8 cellular contexts compared by ENCODE assay signal in the genomic region with DNA sequence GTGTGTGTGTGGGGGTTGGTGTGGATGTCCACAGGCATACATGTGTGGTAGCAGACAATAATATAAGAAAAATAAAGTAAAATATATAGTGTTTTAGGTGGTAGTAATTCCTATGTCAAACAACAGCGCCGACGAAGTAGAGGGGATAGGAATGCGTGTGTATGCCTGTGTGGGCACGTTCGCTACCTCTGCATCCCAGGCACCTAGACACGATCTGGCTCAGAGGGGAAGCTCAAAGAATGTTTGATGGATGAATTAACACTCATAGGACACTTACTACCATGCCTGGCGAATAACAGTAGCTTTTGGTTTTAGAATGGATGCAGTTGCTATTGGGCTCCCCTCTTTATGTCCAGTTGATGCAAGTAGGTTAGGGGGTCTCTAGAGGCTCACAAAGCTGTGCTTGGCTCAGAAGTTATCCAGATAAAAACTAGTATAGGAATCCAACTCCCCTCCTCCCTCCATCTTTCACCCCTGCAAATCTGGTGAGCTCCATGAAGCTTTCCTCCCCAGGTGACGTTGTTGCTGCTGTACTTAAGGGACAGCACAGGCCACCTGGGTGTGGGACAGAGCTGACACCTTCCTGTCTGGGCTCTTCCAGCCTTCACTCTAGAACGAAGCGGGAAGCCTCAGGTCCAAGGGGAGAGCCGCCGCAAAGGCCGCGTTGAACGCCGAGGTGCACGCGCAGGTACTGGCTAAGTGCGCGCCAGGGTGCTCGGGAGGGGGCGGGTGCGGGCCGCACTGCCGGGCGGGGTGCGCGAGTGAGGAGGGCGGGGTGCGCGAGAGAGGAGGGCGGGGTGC.
DNase-seq lines count a peak whose midpoint lies in the region; ATAC-seq, FAIRE-seq and TF ChIP-seq lines count a peak whose summit lies in the region.

No MANE protein-coding gene starts in this region.

- H3K9me3 ChIP-seq in endothelial cell of umbilical vein (replicated peaks; ENCODE audit: control insufficient read depth, insufficient read depth, low read length): no peaks in the 10 kb centered on the region
- H3K9me3 ChIP-seq in BE2C: no peaks in the 10 kb centered on the region

- BruUV-seq in endothelial cell of umbilical vein (replicated peaks; lab: Mats Ljungman, UMichigan): no TSS peak

- H3K27me3 Mint-ChIP-seq in natural killer cell (ENCODE audit: low read depth in 2 of 2): peaks cover 11 to 22% of the 10 kb centered on the region in 2 donors
- peaks cover 8% of the 10 kb centered on the region for H3K27me3 Mint-ChIP-seq in stimulated activated memory B cell treated with anti-CD40 and anti-IgM and Interleukin-4, amounts not matched to agents 10 μg/mL and 1 μg/mL and 100 μg/mL, for 72 hours

- H3K9me3 Mint-ChIP-seq in natural killer cell: no peaks in the 10 kb centered on the region
- no peaks in the 10 kb centered on the region for H3K9me3 Mint-ChIP-seq in stimulated activated memory B cell treated with anti-CD40 and anti-IgM and Interleukin-4, amounts not matched to agents 10 μg/mL and 1 μg/mL and 100 μg/mL, for 72 hours

- H3K4me3 Mint-ChIP-seq in natural killer cell: peak overlapping the region; percentile 79
- peak overlapping the region; percentile 80 for H3K4me3 Mint-ChIP-seq in stimulated activated memory B cell treated with anti-CD40 and anti-IgM and Interleukin-4, amounts not matched to agents 10 μg/mL and 1 μg/mL and 100 μg/mL, for 72 hours

- CTCF ChIA-PET in endothelial cell of umbilical vein (lab: Charles Lee): interaction anchor here (1.0 to 3.3 kb wide), 8 partner anchors 9 to 676 kb away, joined by 3 to 25 read pairs (median 8); a partner anchor contains a TSS

- no peak for TF ChIP-seq POLR2A in GM18505 (IDR thresholded peaks at IDR 0.05; ENCODE audit: borderline replicate concordance, extremely low read depth, insufficient read depth, insufficient read length)
- no peak for TF ChIP-seq POLR2A in endothelial cell of umbilical vein (IDR thresholded peaks at IDR 0.05; ENCODE audit: low read depth, low read length)

- no peak for FAIRE-seq in endothelial cell of umbilical vein (lab: Jason Lieb, UNC)

- dilution Hi-C loops in endothelial cell of umbilical vein (cut with MboI; ENCODE audit: extremely low pct_ligation_motif_present, low sequenced_read_pairs): no loop called here

- no peak overlapping the region for H3K4me2 ChIP-seq in endothelial cell of umbilical vein (ENCODE audit: insufficient read depth, low read length)

- H3K9me1 ChIP-seq in endothelial cell of umbilical vein (replicated peaks; ENCODE audit: control insufficient read depth, extremely low read depth, insufficient read depth, low read length): no peaks in the 10 kb centered on the region

- ATAC-seq in GM18505 (IDR thresholded peaks at IDR 0.05; ENCODE audit: unreplicated experiment) (peak; percentile 65), natural killer cell (peak; percentile 66 to 77 (median 74))
- ATAC-seq in stimulated activated memory B cell treated with anti-CD40 and anti-IgM and Interleukin-4, amounts not matched to agents 10 μg/mL and 1 μg/mL and 100 μg/mL, for 72 hours: peak; percentile 76

- H4K20me1 ChIP-seq in endothelial cell of umbilical vein (replicated peaks; ENCODE audit: control insufficient read depth, extremely low read depth, insufficient read depth, low read length): no peaks in the 10 kb centered on the region

- H3K27me3 ChIP-seq in endothelial cell of umbilical vein (ENCODE audit: control insufficient read depth in 2 of 2, insufficient read depth in 2 of 2, low read length in 2 of 2) (peaks cover 2 to 17% of the 10 kb centered on the region in 2 experiments), BE2C (no peaks in the 10 kb centered on the region; the same call in 1 of the 2 replicates)

- H3K36me3 ChIP-seq in endothelial cell of umbilical vein (ENCODE audit: control insufficient read depth in 2 of 2, extremely low read depth in 1 of 2, insufficient read depth in 2 of 2, low read length in 2 of 2) (no peaks in the 10 kb centered on the region), BE2C (no peaks in the 10 kb centered on the region)

- H2AFZ ChIP-seq in endothelial cell of umbilical vein (ENCODE audit: low read depth, low read length): peak overlapping the region; percentile 51

- intact Hi-C loops in endothelial cell of umbilical vein (cut with micrococcal nuclease): loop anchor here (5.0 kb wide), 2 partner anchors 186 to 676 kb away; a partner anchor contains a TSS
- intact Hi-C loops in natural killer cell (cut with micrococcal nuclease): loop anchor here (5.0 to 10.0 kb wide), 3 partner anchors 679 to 1081 kb away; a partner anchor contains a TSS

- peak overlapping the region in 2 of 3 experiments; percentile 11 to 14 for H3K4me3 ChIP-seq in endothelial cell of umbilical vein (replicated peaks in 1 of 3; ENCODE audit: insufficient read depth in 1 of 3, low read depth in 1 of 3, low read length in 3 of 3)
- H3K4me3 ChIP-seq in BE2C (ENCODE audit: low read depth, low read length): no peak overlapping the region

- peak; percentile 6 for DNase-seq in NCI-H1092 treated with DMSO at 0.1 percent for 48 hours (lab: John Stamatoyannopoulos, UW)
- peak; percentile 31 for DNase-seq in activated CD8-positive, alpha-beta memory T cell treated with anti-CD3 and anti-CD28 coated beads, Interleukin-2, amount 50 U/mL, for 1 hour (ENCODE audit: extremely low read depth)
- DNase-seq in endothelial cell of umbilical vein (ENCODE audit: low read depth, low spot score): peak; percentile 16
- DNase-seq in natural killer cell: peak; percentile 61
- DNase-seq in BE2C: no peak
- no peak for DNase-seq in KG1 (lab: John Stamatoyannopoulos, UW)

- H3K4me1 Mint-ChIP-seq in natural killer cell: peaks cover 7 to 14% of the 10 kb centered on the region in 2 donors
- H3K4me1 Mint-ChIP-seq in stimulated activated memory B cell treated with anti-CD40 and anti-IgM and Interleukin-4, amounts not matched to agents 10 μg/mL and 1 μg/mL and 100 μg/mL, for 72 hours: peaks cover 6% of the 10 kb centered on the region

- H3K27ac Mint-ChIP-seq in natural killer cell: peak overlapping the region; percentile 59 to 76
- no peak overlapping the region for H3K27ac Mint-ChIP-seq in stimulated activated memory B cell treated with anti-CD40 and anti-IgM and Interleukin-4, amounts not matched to agents 10 μg/mL and 1 μg/mL and 100 μg/mL, for 72 hours

- POLR2A ChIA-PET in endothelial cell of umbilical vein (lab: Charles Lee): no interaction called here

- no peak overlapping the region for H3K27ac ChIP-seq in endothelial cell of umbilical vein (ENCODE audit: insufficient read depth, low read depth, low read length)

- H3K79me2 ChIP-seq in endothelial cell of umbilical vein (ENCODE audit: control insufficient read depth, insufficient read depth, low read length): no peaks in the 10 kb centered on the region

- H3K4me1 ChIP-seq in endothelial cell of umbilical vein (ENCODE audit: control insufficient read depth, extremely low read depth, insufficient read depth, low read length) (peaks cover 5% of the 10 kb centered on the region), BE2C (peaks cover 5% of the 10 kb centered on the region)

- H3K9ac ChIP-seq in endothelial cell of umbilical vein (replicated peaks; ENCODE audit: extremely low read depth, insufficient read depth, low read length): no peak overlapping the region

- no peaks in the 10 kb centered on the region for H3K36me3 Mint-ChIP-seq in natural killer cell
- H3K36me3 Mint-ChIP-seq in stimulated activated memory B cell treated with anti-CD40 and anti-IgM and Interleukin-4, amounts not matched to agents 10 μg/mL and 1 μg/mL and 100 μg/mL, for 72 hours: no peaks in the 10 kb centered on the region

- TF ChIP-seq CTCF in endothelial cell of umbilical vein (IDR thresholded peaks at IDR 0.05; ENCODE audit: extremely low read depth in 1 of 2, insufficient read depth in 1 of 2, low read depth in 1 of 2, low read length in 2 of 2) (no peak), natural killer cell (IDR thresholded peaks at IDR 0.05) (no peak), BE2C (IDR thresholded peaks at IDR 0.05; ENCODE audit: low read depth, low read length) (no peak)

TF ChIP-seq in endothelial cell of umbilical vein, 7 proteins besides CTCF, POLR2A, EP300 and RAD21:
- TF ChIP-seq JUN (IDR thresholded peaks at IDR 0.05; ENCODE audit: borderline replicate concordance, insufficient read depth, insufficient read length, low read depth) (no peak), POLR2AphosphoS5 (IDR thresholded peaks at IDR 0.05; ENCODE audit: insufficient read depth, low read depth, low read length) (no peak), EZH2 (IDR thresholded peaks at IDR 0.05; ENCODE audit: borderline replicate concordance, low read depth, low read length, severe bottlenecking) (no peak), FOS (IDR thresholded peaks at IDR 0.05; ENCODE audit: borderline replicate concordance, insufficient read depth, low read length) (no peak), MYC (IDR thresholded peaks at IDR 0.05; ENCODE audit: low read depth, low read length) (no peak), GATA2 (IDR thresholded peaks at IDR 0.05; ENCODE audit: insufficient read depth, insufficient read length, low read depth, low read length) (no peak)
- TF ChIP-seq, protein P1, sequence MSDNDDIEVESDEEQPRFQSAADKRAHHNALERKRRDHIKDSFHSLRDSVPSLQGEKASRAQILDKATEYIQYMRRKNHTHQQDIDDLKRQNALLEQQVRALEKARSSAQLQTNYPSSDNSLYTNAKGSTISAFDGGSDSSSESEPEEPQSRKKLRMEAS (IDR thresholded peaks at IDR 0.05; ENCODE audit: insufficient read depth, insufficient read length): no peak

Comparison
In these comparisons a context has a peak if more than half of its experiments do, and no peak if none do; other contexts are left out.
1. DNase-seq: peak in NCI-H1092 treated with DMSO at 0.1 percent for 48 hours (single experiment), activated CD8-positive, alpha-beta memory T cell treated with anti-CD3 and anti-CD28 coated beads, Interleukin-2, amount 50 U/mL, for 1 hour (single experiment), endothelial cell of umbilical vein (single experiment) and natural killer cell (single experiment); none in BE2C (single experiment) and KG1 (single experiment).
2. Peak in every context shown above with its lines, with median percentiles within 50 percentile points of each other: ATAC-seq.